In the genomic region with DNA sequence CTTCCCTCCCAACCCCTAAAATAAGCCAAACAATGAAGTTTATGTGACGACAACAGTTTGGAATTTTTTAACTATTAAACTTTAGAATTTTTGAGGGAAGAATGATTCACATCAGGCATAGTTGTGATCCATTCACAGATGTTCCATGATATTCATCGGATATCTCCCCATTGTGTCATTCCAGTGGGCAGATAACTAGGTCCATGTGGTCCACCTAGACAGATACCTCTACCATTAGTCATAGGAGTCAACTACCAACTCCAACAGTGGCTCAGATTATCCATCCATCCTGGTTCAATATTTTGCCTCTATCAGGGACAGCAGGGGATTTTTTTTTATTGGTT, we compare ENCODE assay signal across 14 cellular contexts.
DNase-seq lines count a peak whose midpoint lies in the region; ATAC-seq and TF ChIP-seq lines count a peak whose summit lies in the region.
"Had no signal": no experiment of that assay in that cellular context is flagged by ENCODE, and none has a peak within 500 bp of the region (broad histone marks: within the 10 kb centered on the region; RNA-seq: fewer than 3 reads in every experiment).

No MANE protein-coding gene starts in this region.

- H3K4me3 Mint-ChIP-seq in chondrocyte (ENCODE audit: unreplicated experiment): no peak overlapping the region
- H3K4me3 Mint-ChIP-seq in CD8-positive, alpha-beta T cell: no peak overlapping the region
- H3K4me3 Mint-ChIP-seq: activated B cell treated with CpG ODN at 0.5 μM for 24 hours, naive B cell had no signal

- peaks cover 2% of the 10 kb centered on the region for H3K36me3 ChIP-seq in mesodermal cell (ENCODE audit: control insufficient read depth, insufficient read depth, low read length)
- no peaks in the 10 kb centered on the region for H3K36me3 ChIP-seq in CD8-positive, alpha-beta T cell (ENCODE audit: insufficient read depth, low read length)

- ATAC-seq in CD8-positive, alpha-beta T cell: no peak
- ATAC-seq: GM12878 had no signal

- H3K27me3 ChIP-seq in CD8-positive, alpha-beta T cell (ENCODE audit: insufficient read depth, low read length): no peaks in the 10 kb centered on the region

- in situ Hi-C loops in Caki2 (cut with HindIII; ENCODE audit: low pct_unique_long_range_greater_than_20kb, low sequenced_read_pairs): no loop called here

- peaks cover 52% of the 10 kb centered on the region for H3K4me1 Mint-ChIP-seq in chondrocyte (ENCODE audit: low read depth)
- no peaks in the 10 kb centered on the region for H3K4me1 Mint-ChIP-seq in CD8-positive, alpha-beta T cell (ENCODE audit: low read depth)
- H3K4me1 Mint-ChIP-seq: activated B cell treated with CpG ODN at 0.5 μM for 24 hours, naive B cell had no signal

- H3K9me3 ChIP-seq in mesodermal cell (ENCODE audit: control insufficient read depth, low read length): no peaks in the 10 kb centered on the region
- no peaks in the 10 kb centered on the region for H3K9me3 ChIP-seq in CD8-positive, alpha-beta T cell (ENCODE audit: low read length)

- intact Hi-C loops in CD8-positive, alpha-beta T cell (cut with DNase I, micrococcal nuclease): no loop called here

- CTCF ChIA-PET in CD8-positive, alpha-beta T cell (lab: Charles Lee): no interaction called here

- DNase-seq in Caki2 (ENCODE audit: low read depth) (peak; percentile 78), NCI-H226 (peak; percentile 96), chondrocyte (ENCODE audit: low spot score) (no peak), NCI-H2196 treated with DMSO at 0.1 percent for 48 hours (lab: John Stamatoyannopoulos, UW; ENCODE audit: unreplicated experiment) (no peak), DMS153 (lab: John Stamatoyannopoulos, UW) (no peak)
- no peak for DNase-seq in central memory CD4-positive, alpha-beta T cell
- no peak for DNase-seq in CD8-positive, alpha-beta T cell
- DNase-seq: activated B cell treated with CpG ODN at 0.5 μM for 24 hours; cortex of kidney; naive B cell; NCI-H1694 treated with DMSO at 0.1 percent for 48 hours; stimulated activated CD4-positive, alpha-beta T cell treated with anti-CD3 and anti-CD28 coated beads, Interleukin-12 subunit alpha, Interleukin-12 subunit beta, amount 100 ng/mL, for 4 hours had no signal

- POLR2A ChIA-PET in CD8-positive, alpha-beta T cell (lab: Charles Lee): no interaction called here

- no peaks in the 10 kb centered on the region for H3K27me3 Mint-ChIP-seq in chondrocyte (ENCODE audit: low read depth)
- no peaks in the 10 kb centered on the region for H3K27me3 Mint-ChIP-seq in CD8-positive, alpha-beta T cell (ENCODE audit: low read depth)
- H3K27me3 Mint-ChIP-seq: activated B cell treated with CpG ODN at 0.5 μM for 24 hours, naive B cell had no signal

- H3K4me1 ChIP-seq in mesodermal cell (ENCODE audit: control insufficient read depth, insufficient read depth, low read length, poor library complexity, severe bottlenecking): peaks cover 5% of the 10 kb centered on the region
- H3K4me1 ChIP-seq in CD8-positive, alpha-beta T cell (ENCODE audit: insufficient read depth, low read length): no peaks in the 10 kb centered on the region

- H3K4me3 ChIP-seq in mesodermal cell (ENCODE audit: extremely low read depth, insufficient read depth, low read length, poor library complexity, severe bottlenecking): no peak overlapping the region
- no peak overlapping the region for H3K4me3 ChIP-seq in CD8-positive, alpha-beta T cell (ENCODE audit: low read depth, low read length)
- H3K4me3 ChIP-seq: GM12878 had no signal

- no peak for TF ChIP-seq CTCF in chondrocyte (IDR thresholded peaks at IDR 0.05)
- TF ChIP-seq CTCF in CD8-positive, alpha-beta T cell (IDR thresholded peaks at IDR 0.05): no peak

- H3K27ac Mint-ChIP-seq in chondrocyte (ENCODE audit: unreplicated experiment): peak overlapping the region; percentile 70
- no peak overlapping the region for H3K27ac Mint-ChIP-seq in CD8-positive, alpha-beta T cell
- H3K27ac Mint-ChIP-seq: activated B cell treated with CpG ODN at 0.5 μM for 24 hours, naive B cell had no signal

- peak overlapping the region; percentile 30 for H3K27ac ChIP-seq in mesodermal cell (ENCODE audit: low read depth, low read length, severe bottlenecking)
- no peak overlapping the region for H3K27ac ChIP-seq in CD8-positive, alpha-beta T cell (ENCODE audit: low read depth, low read length)

- WGBS in mesodermal cell (ENCODE audit: insufficient coverage in 2 of 2), 2 experiments: 100% methylated on average over 1 of the region's 2 CpGs

- peaks cover 3% of the 10 kb centered on the region for H3K9me3 Mint-ChIP-seq in chondrocyte (ENCODE audit: low read depth)
- H3K9me3 Mint-ChIP-seq in CD8-positive, alpha-beta T cell: no peaks in the 10 kb centered on the region
- H3K9me3 Mint-ChIP-seq: activated B cell treated with CpG ODN at 0.5 μM for 24 hours, naive B cell had no signal

- peaks cover 5% of the 10 kb centered on the region for H3K36me3 Mint-ChIP-seq in chondrocyte (ENCODE audit: low read depth)
- H3K36me3 Mint-ChIP-seq in CD8-positive, alpha-beta T cell: peaks cover 3% of the 10 kb centered on the region
- H3K36me3 Mint-ChIP-seq: naive B cell had no signal

Comparison
In these comparisons a context has a peak if more than half of its experiments do, and no peak if none do; other contexts are left out.
1. DNase-seq: peak in Caki2 (single experiment) and NCI-H226 (single experiment); none in chondrocyte (single experiment), central memory CD4-positive, alpha-beta T cell (single experiment), NCI-H2196 treated with DMSO at 0.1 percent for 48 hours (single experiment), DMS153 (single experiment) and CD8-positive, alpha-beta T cell (0 of 7).